8 cellular contexts compared by ENCODE assay signal in the genomic region with DNA sequence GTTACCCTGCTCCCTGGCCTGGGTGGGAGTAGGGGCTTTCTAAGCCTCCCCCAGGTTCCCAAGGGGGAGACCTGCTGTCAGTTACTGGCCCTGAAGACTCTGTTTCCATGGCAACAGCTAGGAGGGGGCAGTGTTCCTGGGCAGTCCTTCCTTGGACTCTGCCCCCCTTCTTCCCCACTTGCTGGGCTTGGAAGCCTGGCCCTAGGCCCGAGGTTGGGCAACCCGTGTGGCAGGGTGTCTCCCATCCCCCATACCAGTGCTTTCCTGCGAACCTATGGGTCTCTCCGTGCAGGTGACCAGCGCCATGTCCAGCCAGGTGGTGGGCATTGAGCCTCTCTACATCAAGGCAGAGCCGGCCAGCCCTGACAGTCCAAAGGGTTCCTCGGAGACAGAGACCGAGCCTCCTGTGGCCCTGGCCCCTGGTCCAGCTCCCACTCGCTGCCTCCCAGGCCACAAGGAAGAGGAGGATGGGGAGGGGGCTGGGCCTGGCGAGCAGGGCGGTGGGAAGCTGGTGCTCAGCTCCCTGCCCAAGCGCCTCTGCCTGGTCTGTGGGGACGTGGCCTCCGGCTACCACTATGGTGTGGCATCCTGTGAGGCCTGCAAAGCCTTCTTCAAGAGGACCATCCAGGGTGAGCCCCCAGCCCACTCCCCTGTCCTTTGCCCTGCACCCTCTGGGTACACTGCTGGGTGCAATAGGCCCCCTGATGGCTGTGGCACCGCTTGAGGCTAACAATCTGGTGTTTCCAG. TPM values are rescaled to one million over a fixed set of nuclear protein-coding genes. Genes with fewer than 3 reads are reported as not detected.
A peak's percentile ranks its signal among the peaks of the same experiment; 100 is the strongest.
DNase-seq lines count a peak whose midpoint lies in the region; ATAC-seq and TF ChIP-seq lines count a peak whose summit lies in the region.

No MANE protein-coding gene starts in this region.

- no peaks in the 10 kb centered on the region for H3K36me3 Mint-ChIP-seq in progenitor cell of endocrine pancreas (ENCODE audit: insufficient read depth)

- H3K4me3 Mint-ChIP-seq in progenitor cell of endocrine pancreas (ENCODE audit: low read depth) = peak overlapping the region; percentile 94

- H3K27ac ChIP-seq in RWPE1 = peak overlapping the region; percentile 100

- H3K27ac Mint-ChIP-seq in progenitor cell of endocrine pancreas = peak overlapping the region; percentile 96

- TF ChIP-seq CTCF in RWPE1 (conservative IDR thresholded peaks at IDR 0.05; ENCODE audit: low read depth) (no peak), progenitor cell of endocrine pancreas (IDR thresholded peaks at IDR 0.05; ENCODE audit: unreplicated experiment) (no peak)

- H3K27me3 Mint-ChIP-seq in progenitor cell of endocrine pancreas = peaks cover 3% of the 10 kb centered on the region

- in situ Hi-C loops in G401 (cut with HindIII; ENCODE audit: low sequenced_read_pairs) = no loop called here

- DNase-seq in G401 (ENCODE audit: low spot score) (peak; percentile 35), RWPE1 (ENCODE audit: low spot score) (no peak), fibroblast of the conjunctiva (ENCODE audit: low read depth) (peak; percentile 16), progenitor cell of endocrine pancreas (ENCODE audit: low spot score, unreplicated experiment) (no peak)
- DNase-seq in activated CD8-positive, alpha-beta memory T cell treated with anti-CD3 and anti-CD28 coated beads, Interleukin-2, amount 50 U/mL, for 4 hours = no peak

- CTCF ChIA-PET in RWPE1 (lab: Yijun Ruan, JAX) = interaction anchor here (0.6 to 0.9 kb wide), 5 partner anchors 25 to 116 kb away, joined by 3 to 6 read pairs (median 4); no protein-coding TSS in a partner anchor

- ATAC-seq in HG03108 (IDR thresholded peaks at IDR 0.05; ENCODE audit: unreplicated experiment) (no peak), GM18909 (IDR thresholded peaks at IDR 0.05; ENCODE audit: poor library complexity, unreplicated experiment) (no peak), HG02885 (IDR thresholded peaks at IDR 0.05; ENCODE audit: poor library complexity, unreplicated experiment) (no peak)

- H3K9me3 Mint-ChIP-seq in progenitor cell of endocrine pancreas (ENCODE audit: low read depth) = no peaks in the 10 kb centered on the region

- peaks cover 9% of the 10 kb centered on the region for H3K4me1 Mint-ChIP-seq in progenitor cell of endocrine pancreas (ENCODE audit: low read depth)

- POLR2A ChIA-PET in RWPE1 (lab: Yijun Ruan, JAX; ENCODE audit: low non-redundant PET) = interaction anchor here (0.6 to 1.1 kb wide), 2 partner anchors 35 to 122 kb away, joined by 3 to 8 read pairs; no protein-coding TSS in a partner anchor

RNA-seq across cellular contexts. Expression of a gene that starts 1.7 kb away (rescaled TPM):
- 42.0 and 75.5 TPM in 2 replicates for total RNA-seq in G401 (2014; rRNA removed; shearing (Covaris generic))
- total RNA-seq in progenitor cell of endocrine pancreas = 28.1 and 31.4 TPM in 2 replicates

RNA-seq across cellular contexts. Expression of a gene that starts 6.9 kb away (rescaled TPM):
- not detected in 2 replicates for total RNA-seq in G401 (2014; rRNA removed; shearing (Covaris generic))
- not detected in 2 replicates for total RNA-seq in progenitor cell of endocrine pancreas

RNA-seq across cellular contexts. Expression of a gene that starts 10.3 kb away (rescaled TPM):
- 313 and 472 TPM in 2 replicates for total RNA-seq in G401 (2014; rRNA removed; shearing (Covaris generic))
- 137 and 149 TPM in 2 replicates for total RNA-seq in progenitor cell of endocrine pancreas

RNA-seq across cellular contexts. Expression of a gene that starts 10.9 kb away (rescaled TPM):
- total RNA-seq in G401 (2014; rRNA removed; shearing (Covaris generic)) = 341 and 414 TPM in 2 replicates
- total RNA-seq in progenitor cell of endocrine pancreas = 157 and 171 TPM in 2 replicates

RNA-seq across cellular contexts. Expression of a gene that starts 15.9 kb away (rescaled TPM):
- total RNA-seq in G401 (2014; rRNA removed; shearing (Covaris generic)) = 0.14 TPM in 1 of 2 replicates, not detected in the other
- 0.62 TPM in 1 of 2 replicates, not detected in the other for total RNA-seq in progenitor cell of endocrine pancreas

Comparison
In these comparisons a context has a peak if more than half of its experiments do, and no peak if none do; other contexts are left out.
1. DNase-seq: peak in G401 (single experiment) and fibroblast of the conjunctiva (single experiment); none in RWPE1 (single experiment), progenitor cell of endocrine pancreas (single experiment) and activated CD8-positive, alpha-beta memory T cell treated with anti-CD3 and anti-CD28 coated beads, Interleukin-2, amount 50 U/mL, for 4 hours (single experiment).